Comparison of ENCODE assay signal across 29 cellular contexts in genomic region chr18:77679869-77680268, GRCh38.
"Had no signal": no experiment of that assay in that cellular context is flagged by ENCODE, and none has a peak within 500 bp of the region (broad histone marks: within the 10 kb centered on the region; RNA-seq: fewer than 3 reads in every experiment).

No MANE protein-coding gene starts in this region.

- H3K36me3 ChIP-seq: brain microvascular endothelial cell, heart left ventricle, WERI-Rb-1 had no signal

- H3K4me3 Mint-ChIP-seq: activated B cell treated with CpG ODN at 0.5 μM for 24 hours; activated CD4-positive, alpha-beta memory T cell treated with anti-CD3 and anti-CD28 coated beads for 36 hours; activated CD8-positive, alpha-beta memory T cell treated with anti-CD3 and anti-CD28 coated beads, Interleukin-2, amount 10 ng/mL, durations not matched to agents 7 days and 5 days; activated CD8-positive, alpha-beta T cell treated with anti-CD3 and anti-CD28 coated beads, Interleukin-2, amount 10 ng/mL, durations not matched to agents 7 days and 5 days; activated naive CD8-positive, alpha-beta T cell; activated T-helper 1 cell treated with anti-CD3 and anti-CD28 coated beads, Interleukin-12 subunit alpha, Interleukin-12 subunit beta, Interleukin-2, Interleukin-4 antibody, amounts not matched to agents 30 ng/mL and 10 ng/mL and 1 ng/mL, durations not matched to agents 14 hours and 24 hours and 36 hours; central memory CD8-positive, alpha-beta T cell; dendritic cell treated with granulocyte-macrophage colony-stimulating factor and Interleukin-4, amounts not matched to agents 40 ng/mL and 50 ng/mL, for 4 days; endodermal cell; T-helper 17 cell; T-helper 2 cell treated with Interferon-gamma antibody and Interleukin-4, amounts not matched to agents 5 μg/mL and 100 μg/mL, for 36 hours had no signal

- H3K9me3 ChIP-seq: heart left ventricle had no signal

- H3K4me3 ChIP-seq: coronary artery, dorsolateral prefrontal cortex, heart left ventricle had no signal

- H3K4me1 ChIP-seq: heart left ventricle had no signal

- H3K27ac Mint-ChIP-seq: activated B cell treated with CpG ODN at 0.5 μM for 24 hours; activated CD4-positive, alpha-beta memory T cell treated with anti-CD3 and anti-CD28 coated beads for 36 hours; activated CD8-positive, alpha-beta memory T cell treated with anti-CD3 and anti-CD28 coated beads, Interleukin-2, amount 10 ng/mL, durations not matched to agents 7 days and 5 days; activated CD8-positive, alpha-beta T cell treated with anti-CD3 and anti-CD28 coated beads, Interleukin-2, amount 10 ng/mL, durations not matched to agents 7 days and 5 days; activated naive CD8-positive, alpha-beta T cell; activated T-helper 1 cell treated with anti-CD3 and anti-CD28 coated beads, Interleukin-12 subunit alpha, Interleukin-12 subunit beta, Interleukin-2, Interleukin-4 antibody, amounts not matched to agents 30 ng/mL and 10 ng/mL and 1 ng/mL, durations not matched to agents 14 hours and 24 hours and 36 hours; dendritic cell treated with granulocyte-macrophage colony-stimulating factor and Interleukin-4, amounts not matched to agents 40 ng/mL and 50 ng/mL, for 4 days; endodermal cell; T-helper 17 cell; T-helper 2 cell treated with Interferon-gamma antibody and Interleukin-4, amounts not matched to agents 5 μg/mL and 100 μg/mL, for 36 hours had no signal

- H3K27me3 Mint-ChIP-seq: activated B cell treated with CpG ODN at 0.5 μM for 24 hours had no signal

- H3K27ac ChIP-seq: brain microvascular endothelial cell, coronary artery, dorsolateral prefrontal cortex, heart left ventricle, WERI-Rb-1 had no signal

- DNase-seq: activated B cell treated with CpG ODN at 0.5 μM for 24 hours; activated CD4-positive, alpha-beta memory T cell treated with anti-CD3 and anti-CD28 coated beads for 36 hours; activated CD4-positive, alpha-beta T cell treated with anti-CD3 and anti-CD28 coated beads for 48 hours; activated CD8-positive, alpha-beta memory T cell treated with anti-CD3 and anti-CD28 coated beads, Interleukin-2, amount 10 ng/mL, durations not matched to agents 7 days and 5 days; activated CD8-positive, alpha-beta memory T cell treated with anti-CD3 and anti-CD28 coated beads, Interleukin-2, amount 50 U/mL, for 4 hours; activated CD8-positive, alpha-beta T cell treated with anti-CD3 and anti-CD28 coated beads, Interleukin-2, amount 10 ng/mL, durations not matched to agents 7 days and 5 days; activated effector memory CD4-positive, alpha-beta T cell treated with Interleukin-2 at 50 U/mL for 16 hours; activated gamma-delta T cell treated with Interleukin-2 at 50 U/mL for 16 hours; activated naive CD4-positive, alpha-beta T cell treated with anti-CD3 and anti-CD28 coated beads, Interleukin-2, amount 50 U/mL, for 16 hours; activated naive CD4-positive, alpha-beta T cell treated with Interleukin-2 at 50 U/mL for 16 hours; activated T-cell treated with anti-CD3 and anti-CD28 coated beads, Interleukin-2, amount 50 U/mL, for 1 hour; activated T-cell treated with anti-CD3 and anti-CD28 coated beads, Interleukin-2, amount 50 U/mL, for 48 hours; amniotic stem cell; anterior cingulate cortex; brain microvascular endothelial cell; dorsolateral prefrontal cortex; effector memory CD4-positive, alpha-beta T cell; endodermal cell; foreskin fibroblast; heart left ventricle; T-helper 17 cell; T1000; WERI-Rb-1 had no signal

- H3K9me3 Mint-ChIP-seq: activated B cell treated with CpG ODN at 0.5 μM for 24 hours; activated CD4-positive, alpha-beta memory T cell treated with anti-CD3 and anti-CD28 coated beads for 36 hours; activated T-helper 1 cell treated with anti-CD3 and anti-CD28 coated beads, Interleukin-12 subunit alpha, Interleukin-12 subunit beta, Interleukin-2, Interleukin-4 antibody, amounts not matched to agents 30 ng/mL and 10 ng/mL and 1 ng/mL, durations not matched to agents 14 hours and 24 hours and 36 hours; central memory CD8-positive, alpha-beta T cell; dendritic cell treated with granulocyte-macrophage colony-stimulating factor and Interleukin-4, amounts not matched to agents 40 ng/mL and 50 ng/mL, for 4 days; endodermal cell; T-helper 2 cell treated with Interferon-gamma antibody and Interleukin-4, amounts not matched to agents 5 μg/mL and 100 μg/mL, for 36 hours had no signal

- H3K27me3 ChIP-seq: brain microvascular endothelial cell had no signal

- H3K4me1 Mint-ChIP-seq: activated B cell treated with CpG ODN at 0.5 μM for 24 hours; activated CD8-positive, alpha-beta memory T cell treated with anti-CD3 and anti-CD28 coated beads, Interleukin-2, amount 10 ng/mL, durations not matched to agents 7 days and 5 days; central memory CD8-positive, alpha-beta T cell had no signal

- H3K36me3 Mint-ChIP-seq: activated CD4-positive, alpha-beta memory T cell treated with anti-CD3 and anti-CD28 coated beads for 36 hours; activated CD8-positive, alpha-beta memory T cell treated with anti-CD3 and anti-CD28 coated beads, Interleukin-2, amount 10 ng/mL, durations not matched to agents 7 days and 5 days; activated naive CD8-positive, alpha-beta T cell had no signal
